In genomic region chr17:64413505-64413904, GRCh38 we compare ENCODE assay signal across 1 cellular context.
TF ChIP-seq lines count a peak whose summit lies in the region.

No MANE protein-coding gene starts in this region.

TF ChIP-seq in GM12878, 131 proteins besides CTCF, POLR2A, EP300 and RAD21:
- TF ChIP-seq SUZ12 (IDR thresholded peaks at IDR 0.05; ENCODE audit: unreplicated experiment) (no peak), BHLHE40 (IDR thresholded peaks at IDR 0.05; ENCODE audit: borderline replicate concordance in 1 of 2, low read depth in 2 of 2, low read length in 1 of 2) (peak; percentile 41 to 43; a peak in 3 of 4 replicates), BRCA1 (IDR thresholded peaks at IDR 0.05; ENCODE audit: low read depth, low read length) (no peak), NFIC (IDR thresholded peaks at IDR 0.05; ENCODE audit: low read depth, low read length) (no peak), ZNF687 (IDR thresholded peaks at IDR 0.05) (peak; percentile 37; the same call in 1 of the 2 replicates), RCOR1 (conservative IDR thresholded peaks at IDR 0.05; ENCODE audit: low read depth, low read length) (0 out of 2 replicates have a peak, but pooled peaks have one; percentile 71), ZNF24 (IDR thresholded peaks at IDR 0.05) (0 out of 2 replicates have a peak, but pooled peaks have one; percentile 10), SPI1 (IDR thresholded peaks at IDR 0.05; ENCODE audit: borderline replicate concordance, insufficient read depth, low read depth, low read length) (peak; percentile 84), CHD1 (IDR thresholded peaks at IDR 0.05; ENCODE audit: low read depth, low read length) (no peak), SKIL (IDR thresholded peaks at IDR 0.05; ENCODE audit: low read depth, poor library complexity, severe bottlenecking) (peak; percentile 45), PBX3 (IDR thresholded peaks at IDR 0.05; ENCODE audit: insufficient replicate concordance, low read depth, low read length) (no peak), HDGF (IDR thresholded peaks at IDR 0.05) (0 out of 2 replicates have a peak, but pooled peaks have one; percentile 14), YY1 (IDR thresholded peaks at IDR 0.05; ENCODE audit: low read depth, low read length) (0 out of 2 replicates have a peak, but pooled peaks have one; percentile 21), BMI1 (IDR thresholded peaks at IDR 0.05; ENCODE audit: borderline replicate concordance) (no peak), CBFB (IDR thresholded peaks at IDR 0.05; ENCODE audit: low read depth) (no peak), PML (IDR thresholded peaks at IDR 0.05; ENCODE audit: low read length) (no peak), MEF2B (IDR thresholded peaks at IDR 0.05; ENCODE audit: partially characterized antibody, poor library complexity, severe bottlenecking) (peak; percentile 23), IRF3 (IDR thresholded peaks at IDR 0.05) (no peak), NBN (IDR thresholded peaks at IDR 0.05) (peak; percentile 45; the same call in 1 of the 2 replicates), PAX5 (IDR thresholded peaks at IDR 0.05; ENCODE audit: borderline replicate concordance, low read depth, low read length) (peak; percentile 33; the same call in 1 of the 2 replicates), EZH2 (IDR thresholded peaks at IDR 0.05; ENCODE audit: borderline replicate concordance, control insufficient read depth, low read depth, low read length) (no peak), RELB (IDR thresholded peaks at IDR 0.05; ENCODE audit: low read depth) (peak; percentile 70), MTA2 (IDR thresholded peaks at IDR 0.05; ENCODE audit: low read depth) (peak; percentile 35; the same call in 1 of the 2 replicates), RUNX3 (IDR thresholded peaks at IDR 0.05; ENCODE audit: low read length) (peak; percentile 54; the same call in 1 of the 2 replicates), ZNF622 (IDR thresholded peaks at IDR 0.05) (no peak), POU2F2 (IDR thresholded peaks at IDR 0.05; ENCODE audit: borderline replicate concordance, low read depth, low read length) (peak; percentile 96), IKZF2 (IDR thresholded peaks at IDR 0.05) (peak; percentile 67 to 68; a peak in 3 of 4 replicates), IKZF1 (conservative IDR thresholded peaks at IDR 0.05) (peak; percentile 49; the same call in 1 of the 2 replicates), BCLAF1 (IDR thresholded peaks at IDR 0.05) (no peak), KLF5 (IDR thresholded peaks at IDR 0.05; ENCODE audit: partially characterized antibody) (no peak), PKNOX1 (IDR thresholded peaks at IDR 0.05) (peak; percentile 46; the same call in 1 of the 2 replicates), CHD2 (IDR thresholded peaks at IDR 0.05; ENCODE audit: borderline replicate concordance, low read depth, low read length) (no peak), KAT2A (conservative IDR thresholded peaks at IDR 0.05; ENCODE audit: control insufficient read depth, low read depth, low read length) (no peak), ZNF384 (IDR thresholded peaks at IDR 0.05; ENCODE audit: borderline replicate concordance, low read depth, low read length) (peak; percentile 32; the same call in 1 of the 2 replicates), RAD51 (IDR thresholded peaks at IDR 0.05) (peak; percentile 62)
